ENCODE assay signal across 2 cellular contexts in genomic region chr16:31876955-31877828, GRCh38.
TF ChIP-seq lines count a peak whose summit lies in the region.

No MANE protein-coding gene starts in this region.

TF ChIP-seq in A549, 52 proteins besides CTCF, POLR2A, EP300 and RAD21 (continued from another document):
- TF ChIP-seq ATOH8 (CRISPR knock-in tag; IDR thresholded peaks at IDR 0.05; ENCODE audit: low read depth) (no peak), TP53 (CRISPR knock-in tag; IDR thresholded peaks at IDR 0.05) (no peak), USF2 (IDR thresholded peaks at IDR 0.05) (no peak), NR3C1 (IDR thresholded peaks at IDR 0.05) (no peak), SREBF2 (IDR thresholded peaks at IDR 0.05) (no peak), HOXB13 (CRISPR knock-in tag; IDR thresholded peaks at IDR 0.05; ENCODE audit: low read depth) (no peak), FOSB (CRISPR knock-in tag; IDR thresholded peaks at IDR 0.05) (no peak), ZFP36 (IDR thresholded peaks at IDR 0.05; ENCODE audit: borderline replicate concordance, partially characterized antibody) (no peak), PHF8 (IDR thresholded peaks at IDR 0.05; ENCODE audit: borderline replicate concordance, low read depth) (no peak), PBX3 (IDR thresholded peaks at IDR 0.05) (no peak)

TF ChIP-seq in SK-N-SH, 30 proteins besides CTCF, POLR2A, EP300 and RAD21 (continued from another document):
- TF ChIP-seq NRF1 (IDR thresholded peaks at IDR 0.05; ENCODE audit: low read depth, low read length) (no peak), PBX3 (IDR thresholded peaks at IDR 0.05) (peak; percentile 35; the same call in 1 of the 2 replicates), YY1 (IDR thresholded peaks at IDR 0.05; ENCODE audit: low read depth) (no peak; the same call in 1 of the 2 replicates), MXI1 (IDR thresholded peaks at IDR 0.05; ENCODE audit: low read depth, low read length) (no peak), TAF1 (IDR thresholded peaks at IDR 0.05; ENCODE audit: borderline replicate concordance, low read depth, low read length) (no peak), RFX5 (IDR thresholded peaks at IDR 0.05; ENCODE audit: low read length) (no peak), SIN3A (IDR thresholded peaks at IDR 0.05; ENCODE audit: borderline replicate concordance, low read depth, low read length) (no peak), TEAD4 (IDR thresholded peaks at IDR 0.05; ENCODE audit: borderline replicate concordance, insufficient read depth) (peak; percentile 41; the same call in 1 of the 2 replicates)
- TF ChIP-seq, protein P1, sequence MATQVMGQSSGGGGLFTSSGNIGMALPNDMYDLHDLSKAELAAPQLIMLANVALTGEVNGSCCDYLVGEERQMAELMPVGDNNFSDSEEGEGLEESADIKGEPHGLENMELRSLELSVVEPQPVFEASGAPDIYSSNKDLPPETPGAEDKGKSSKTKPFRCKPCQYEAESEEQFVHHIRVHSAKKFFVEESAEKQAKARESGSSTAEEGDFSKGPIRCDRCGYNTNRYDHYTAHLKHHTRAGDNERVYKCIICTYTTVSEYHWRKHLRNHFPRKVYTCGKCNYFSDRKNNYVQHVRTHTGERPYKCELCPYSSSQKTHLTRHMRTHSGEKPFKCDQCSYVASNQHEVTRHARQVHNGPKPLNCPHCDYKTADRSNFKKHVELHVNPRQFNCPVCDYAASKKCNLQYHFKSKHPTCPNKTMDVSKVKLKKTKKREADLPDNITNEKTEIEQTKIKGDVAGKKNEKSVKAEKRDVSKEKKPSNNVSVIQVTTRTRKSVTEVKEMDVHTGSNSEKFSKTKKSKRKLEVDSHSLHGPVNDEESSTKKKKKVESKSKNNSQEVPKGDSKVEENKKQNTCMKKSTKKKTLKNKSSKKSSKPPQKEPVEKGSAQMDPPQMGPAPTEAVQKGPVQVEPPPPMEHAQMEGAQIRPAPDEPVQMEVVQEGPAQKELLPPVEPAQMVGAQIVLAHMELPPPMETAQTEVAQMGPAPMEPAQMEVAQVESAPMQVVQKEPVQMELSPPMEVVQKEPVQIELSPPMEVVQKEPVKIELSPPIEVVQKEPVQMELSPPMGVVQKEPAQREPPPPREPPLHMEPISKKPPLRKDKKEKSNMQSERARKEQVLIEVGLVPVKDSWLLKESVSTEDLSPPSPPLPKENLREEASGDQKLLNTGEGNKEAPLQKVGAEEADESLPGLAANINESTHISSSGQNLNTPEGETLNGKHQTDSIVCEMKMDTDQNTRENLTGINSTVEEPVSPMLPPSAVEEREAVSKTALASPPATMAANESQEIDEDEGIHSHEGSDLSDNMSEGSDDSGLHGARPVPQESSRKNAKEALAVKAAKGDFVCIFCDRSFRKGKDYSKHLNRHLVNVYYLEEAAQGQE (IDR thresholded peaks at IDR 0.05; ENCODE audit: low read depth, low read length): no peak
